In genomic region chr12:115297445-115297844, GRCh38 we compare ENCODE assay signal across 22 cellular contexts.
"Had no signal": no experiment of that assay in that cellular context is flagged by ENCODE, and none has a peak within 500 bp of the region (broad histone marks: within the 10 kb centered on the region; RNA-seq: fewer than 3 reads in every experiment).

No MANE protein-coding gene starts in this region.

- DNase-seq: dorsolateral prefrontal cortex; effector CD4-positive, alpha-beta T cell; foreskin melanocyte; glutamatergic neuron; heart right ventricle; hippocampal formation; kidney glomerular epithelial cell; left ventricle myocardium superior; lower lobe of right lung; natural killer cell; stimulated activated CD4-positive, alpha-beta T cell treated with anti-CD3 and anti-CD28 coated beads, Interleukin-4, amount 100 ng/mL, for 4 hours; stimulated activated naive CD8-positive, alpha-beta T cell treated with anti-CD3 and anti-CD28 coated beads, Interleukin-15, Interleukin-2, amounts not matched to agents 100 U/mL and 50 U/mL, for 24 hours; substantia nigra; testis; tibial artery had no signal

- H3K4me1 ChIP-seq: parathyroid adenoma, testis had no signal

- ATAC-seq: esophagus mucosa; heart right ventricle; left ventricle myocardium superior; lower lobe of right lung; natural killer cell; sciatic nerve; stimulated activated memory B cell treated with anti-CD40 and anti-IgM and Interleukin-4, amounts not matched to agents 10 μg/mL and 1 μg/mL and 100 μg/mL, for 72 hours; stimulated activated naive CD8-positive, alpha-beta T cell treated with anti-CD3 and anti-CD28 coated beads, Interleukin-15, Interleukin-2, amounts not matched to agents 100 U/mL and 50 U/mL, for 24 hours had no signal

- H3K4me3 ChIP-seq: dorsolateral prefrontal cortex, heart right ventricle, lower lobe of right lung, testis, tibial artery had no signal

- H3K36me3 ChIP-seq: heart right ventricle, lower lobe of right lung, tibial artery had no signal

- H2AFZ ChIP-seq: parathyroid adenoma had no signal

- H3K79me2 ChIP-seq: parathyroid adenoma had no signal

- H3K27me3 ChIP-seq: testis, tibial artery had no signal

- H3K9ac ChIP-seq: parathyroid adenoma had no signal

- H3K9me3 ChIP-seq: heart right ventricle, lower lobe of right lung, testis, tibial artery had no signal

- FAIRE-seq: colon, islet of Langerhans had no signal

- H3K27ac ChIP-seq: dorsolateral prefrontal cortex, epithelial cell of prostate, heart right ventricle, lower lobe of right lung, parathyroid adenoma, testis, tibial artery had no signal
